In genomic region chr1:16206547-16207317, GRCh38 we compare ENCODE assay signal across 8 cellular contexts. TPM values are rescaled to one million over a fixed set of nuclear protein-coding genes. Genes with fewer than 3 reads are reported as not detected.
A peak's percentile ranks its signal among the peaks of the same experiment; 100 is the strongest.
DNase-seq lines count a peak whose midpoint lies in the region; ATAC-seq and TF ChIP-seq lines count a peak whose summit lies in the region.

No MANE protein-coding gene starts in this region.

- H3K4me1 Mint-ChIP-seq in CD14-positive monocyte: peaks cover 13% of the 10 kb centered on the region
- peaks cover 4% of the 10 kb centered on the region for H3K4me1 Mint-ChIP-seq in activated CD8-positive, alpha-beta T cell treated with anti-CD3 and anti-CD28 coated beads for 36 hours (ENCODE audit: low read depth)

- intact Hi-C loops in CD14-positive monocyte (cut with micrococcal nuclease): no loop called here
- intact Hi-C loops in activated CD8-positive, alpha-beta T cell treated with anti-CD3 and anti-CD28 coated beads for 36 hours (cut with micrococcal nuclease): no loop called here

- ATAC-seq in GM19438 (IDR thresholded peaks at IDR 0.05; ENCODE audit: low read depth, unreplicated experiment) (peak; percentile 80), HG03571 (IDR thresholded peaks at IDR 0.05; ENCODE audit: unreplicated experiment) (peak; percentile 67)
- peak; percentile 93 for ATAC-seq in activated CD8-positive, alpha-beta T cell treated with anti-CD3 and anti-CD28 coated beads for 36 hours

- H3K27me3 Mint-ChIP-seq in CD14-positive monocyte (ENCODE audit: low read depth in 3 of 3): peaks cover 0 to 4% (median 1%) of the 10 kb centered on the region in 3 donors
- no peaks in the 10 kb centered on the region for H3K27me3 Mint-ChIP-seq in activated CD8-positive, alpha-beta T cell treated with anti-CD3 and anti-CD28 coated beads for 36 hours

- POLR2A ChIA-PET in activated CD8-positive, alpha-beta T cell treated with anti-CD3 and anti-CD28 coated beads for 36 hours (lab: Charles Lee): interaction anchor here (0.5 to 5.6 kb wide), 5 partner anchors 9 to 158 kb away, joined by 3 to 27 read pairs (median 3); no protein-coding TSS in a partner anchor

- peaks cover 7 to 16% of the 10 kb centered on the region in 2 donors for H3K36me3 Mint-ChIP-seq in CD14-positive monocyte
- H3K36me3 Mint-ChIP-seq in activated CD8-positive, alpha-beta T cell treated with anti-CD3 and anti-CD28 coated beads for 36 hours (ENCODE audit: low read depth): peaks cover 4% of the 10 kb centered on the region

- DNase-seq in CD14-positive monocyte (ENCODE audit: low spot score): peak; percentile 96
- DNase-seq in NCI-H82 (lab: John Stamatoyannopoulos, UW): peak; percentile 99
- DNase-seq in activated CD8-positive, alpha-beta T cell treated with anti-CD3 and anti-CD28 coated beads for 36 hours: peak; percentile 96
- peak; percentile 88 for DNase-seq in effector CD4-positive, alpha-beta T cell
- DNase-seq in medulla oblongata (ENCODE audit: extremely low spot score): peak; percentile 93
- peak; percentile 83 to 90 (median 86) for DNase-seq in stimulated activated CD4-positive, alpha-beta T cell treated with anti-CD3 and anti-CD28 coated beads, TNF-alpha, amount 100 ng/mL, for 4 hours (ENCODE audit: low read depth in 3 of 3)

- peak overlapping the region; percentile 85 to 96 (median 95) for H3K27ac Mint-ChIP-seq in CD14-positive monocyte
- peak overlapping the region; percentile 90 for H3K27ac Mint-ChIP-seq in activated CD8-positive, alpha-beta T cell treated with anti-CD3 and anti-CD28 coated beads for 36 hours

- TF ChIP-seq CTCF in CD14-positive monocyte (IDR thresholded peaks at IDR 0.05): no peak
- TF ChIP-seq CTCF in activated CD8-positive, alpha-beta T cell treated with anti-CD3 and anti-CD28 coated beads for 36 hours (IDR thresholded peaks at IDR 0.05): no peak

- CTCF ChIA-PET in activated CD8-positive, alpha-beta T cell treated with anti-CD3 and anti-CD28 coated beads for 36 hours (lab: Charles Lee): interaction anchor here (1.0 to 3.6 kb wide), 2 partner anchors 20 to 38 kb away, joined by 3 to 23 read pairs; no protein-coding TSS in a partner anchor

- no peaks in the 10 kb centered on the region for H3K9me3 Mint-ChIP-seq in CD14-positive monocyte
- no peaks in the 10 kb centered on the region for H3K9me3 Mint-ChIP-seq in activated CD8-positive, alpha-beta T cell treated with anti-CD3 and anti-CD28 coated beads for 36 hours

- peak overlapping the region; percentile 87 to 94 for H3K4me3 Mint-ChIP-seq in CD14-positive monocyte
- peak overlapping the region; percentile 80 for H3K4me3 Mint-ChIP-seq in activated CD8-positive, alpha-beta T cell treated with anti-CD3 and anti-CD28 coated beads for 36 hours

RNA-seq across cellular contexts. Expression of gene ARHGEF19, which starts 5.7 kb away (rescaled TPM):
- 1 to 10 TPM; 2.2 to 2.3 TPM for polyA plus RNA-seq in CD14-positive monocyte
- total RNA-seq in activated CD8-positive, alpha-beta T cell treated with anti-CD3 and anti-CD28 coated beads for 36 hours: 1 to 10 TPM; 5.7 to 7.4 TPM

RNA-seq across cellular contexts. Expression of gene CPLANE2, which starts 30.3 kb away (rescaled TPM):
- 1 to 10 TPM in 1 of 2 donors, under 1 TPM in 1; 0.54 to 1.4 TPM for polyA plus RNA-seq in CD14-positive monocyte
- 1 to 10 TPM; 1.2 to 1.4 TPM for total RNA-seq in activated CD8-positive, alpha-beta T cell treated with anti-CD3 and anti-CD28 coated beads for 36 hours

RNA-seq across cellular contexts. Expression of gene EPHA2, which starts 50.9 kb away (rescaled TPM):
- polyA plus RNA-seq in CD14-positive monocyte: not detected
- total RNA-seq in activated CD8-positive, alpha-beta T cell treated with anti-CD3 and anti-CD28 coated beads for 36 hours: not detected

Comparison
In these comparisons a context has a peak if more than half of its experiments do, and no peak if none do; other contexts are left out.
1. Peak in every context shown above with its lines: DNase-seq and ATAC-seq.